Comparison of ENCODE assay signal across 1 cellular context in genomic region chr2:11129598-11130449, GRCh38.
TF ChIP-seq lines count a peak whose summit lies in the region.

No MANE protein-coding gene starts in this region.

TF ChIP-seq in K562, 482 proteins besides CTCF, POLR2A, EP300 and RAD21 (continued from another document and continues in another):
- TF ChIP-seq CUX1 (CRISPR knock-in tag; IDR thresholded peaks at IDR 0.05) = no peak
- peak; percentile 74 for TF ChIP-seq MGA (IDR thresholded peaks at IDR 0.05)
- no peak for TF ChIP-seq MCM2 (IDR thresholded peaks at IDR 0.05; ENCODE audit: low read depth)
- no peak for TF ChIP-seq ZNF592 (IDR thresholded peaks at IDR 0.05)
- TF ChIP-seq ARHGAP35 (IDR thresholded peaks at IDR 0.05; ENCODE audit: partially characterized antibody) = no peak
- TF ChIP-seq CREM (IDR thresholded peaks at IDR 0.05; ENCODE audit: low read depth) = 0 out of 2 replicates have a peak, but pooled peaks have one; percentile 14
- no peak for TF ChIP-seq HDAC6 (IDR thresholded peaks at IDR 0.05; ENCODE audit: low read depth, low read length)
- TF ChIP-seq CXXC5 (CRISPR knock-in tag; IDR thresholded peaks at IDR 0.05) = peak; percentile 47; the same call in 1 of the 2 replicates
- TF ChIP-seq FOXP4 (CRISPR knock-in tag; IDR thresholded peaks at IDR 0.05; ENCODE audit: borderline replicate concordance) = peak; percentile 46; the same call in 1 of the 2 replicates
- TF ChIP-seq TEAD4 (IDR thresholded peaks at IDR 0.05; ENCODE audit: low read length) = no peak
- TF ChIP-seq TEAD4 (CRISPR knock-in tag; IDR thresholded peaks at IDR 0.05; ENCODE audit: borderline replicate concordance) = 0 out of 2 replicates have a peak, but pooled peaks have one; percentile 74
- no peak for TF ChIP-seq ZNF445 (CRISPR knock-in tag; IDR thresholded peaks at IDR 0.05; ENCODE audit: low read depth)
- TF ChIP-seq RB1 (IDR thresholded peaks at IDR 0.05; ENCODE audit: low read depth) = 0 out of 2 replicates have a peak, but pooled peaks have one; percentile 65
- TF ChIP-seq ZSCAN32 (CRISPR knock-in tag; IDR thresholded peaks at IDR 0.05) = no peak
- peak in 1 of 2 experiments; percentile 31; a peak in 1 of 4 replicates for TF ChIP-seq RCOR1 (IDR thresholded peaks at IDR 0.05; ENCODE audit: borderline replicate concordance in 1 of 2, low read depth in 2 of 2, low read length in 2 of 2)
- TF ChIP-seq ZFX (CRISPR knock-in tag; IDR thresholded peaks at IDR 0.05) = peak; percentile 45
- peak; percentile 93 for TF ChIP-seq ZBTB7A (IDR thresholded peaks at IDR 0.05; ENCODE audit: borderline replicate concordance, control insufficient read depth, low read depth, low read length)
- no peak for TF ChIP-seq ZNF174 (CRISPR knock-in tag; IDR thresholded peaks at IDR 0.05)
- TF ChIP-seq ARID4B (CRISPR knock-in tag; IDR thresholded peaks at IDR 0.05) = peak; percentile 63; the same call in 1 of the 2 replicates
- no peak for TF ChIP-seq CHCHD3 (CRISPR knock-in tag; IDR thresholded peaks at IDR 0.05)
- TF ChIP-seq STAT5B (CRISPR knock-in tag; IDR thresholded peaks at IDR 0.05) = no peak
- TF ChIP-seq ZNF140 (CRISPR knock-in tag; IDR thresholded peaks at IDR 0.05) = no peak
- TF ChIP-seq MCM3 (IDR thresholded peaks at IDR 0.05) = no peak
- 0 out of 2 replicates have a peak, but pooled peaks have one; percentile 49 for TF ChIP-seq NR2C2 (CRISPR knock-in tag; IDR thresholded peaks at IDR 0.05)
- no peak for TF ChIP-seq NR2C2 (tag; IDR thresholded peaks at IDR 0.05)
- TF ChIP-seq ZNF121 (CRISPR knock-in tag; conservative IDR thresholded peaks at IDR 0.05) = no peak
- TF ChIP-seq HNRNPK (IDR thresholded peaks at IDR 0.05; ENCODE audit: low read depth, low read length, poor library complexity, severe bottlenecking) = no peak
